8 cellular contexts compared by ENCODE assay signal in genomic region chr6:39166189-39166917, GRCh38. TPM values are rescaled to one million over a fixed set of nuclear protein-coding genes. Genes with fewer than 3 reads are reported as not detected.
DNase-seq lines count a peak whose midpoint lies in the region; ATAC-seq, FAIRE-seq and TF ChIP-seq lines count a peak whose summit lies in the region.

No MANE protein-coding gene starts in this region.

- H3K36me3 Mint-ChIP-seq in mesothelial cell of epicardium: no peaks in the 10 kb centered on the region

- H2BK120ac ChIP-seq in H1 (replicated peaks; ENCODE audit: low read depth, low read length): no peak overlapping the region

- H3K9me3 ChIP-seq in H1 (ENCODE audit: insufficient read depth in 2 of 2, low read depth in 1 of 2, low read length in 1 of 2): peaks cover 2 to 3% of the 10 kb centered on the region in 2 experiments; a peak in 3 of 4 replicates

- H4K8ac ChIP-seq in H1 (ENCODE audit: extremely low read depth, insufficient read depth, low read length): no peak overlapping the region

- no peak overlapping the region for H2BK20ac ChIP-seq in H1 (ENCODE audit: low read length)

- no peaks in the 10 kb centered on the region for H3K23me2 ChIP-seq in H1 (ENCODE audit: low read depth, low read length)

- no peak overlapping the region for H3K56ac ChIP-seq in H1 (replicated peaks; ENCODE audit: insufficient read length, low read depth, low read length)

- no peaks in the 10 kb centered on the region for H3K79me2 ChIP-seq in H1 (ENCODE audit: control insufficient read depth in 1 of 2, insufficient read depth in 2 of 2, low read length in 2 of 2)

- peak; percentile 93 for FAIRE-seq in H1 (lab: Jason Lieb, UNC)

- no peaks in the 10 kb centered on the region for H3K36me3 ChIP-seq in H1 (ENCODE audit: control insufficient read depth in 2 of 4, insufficient read depth in 4 of 4, low read length in 3 of 4)

- H2BK15ac ChIP-seq in H1 (ENCODE audit: low read length): no peak overlapping the region

- no peak overlapping the region for H3K4ac ChIP-seq in H1 (replicated peaks; ENCODE audit: insufficient read length, low read depth, low read length)

- no peak overlapping the region for H2BK5ac ChIP-seq in H1 (ENCODE audit: low read depth, low read length)

- TF ChIP-seq POLR2A in H1 (IDR thresholded peaks at IDR 0.05; ENCODE audit: control extremely low read depth in 1 of 2, low read depth in 2 of 2, low read length in 2 of 2): no peak

- no peaks in the 10 kb centered on the region for H3K79me1 ChIP-seq in H1 (ENCODE audit: low read depth, low read length)

- POLR2A ChIA-PET in H1 (lab: Charles Lee; ENCODE audit: partially characterized antibody): interaction anchor here (1.5 to 1.8 kb wide), 2 partner anchors 136 to 145 kb away, joined by 4 to 5 read pairs; no protein-coding TSS in a partner anchor

- H4K20me1 ChIP-seq in H1 (replicated peaks in 1 of 2; ENCODE audit: control insufficient read depth in 1 of 2, insufficient read depth in 2 of 2, low read length in 2 of 2): peaks cover 0 to 1% of the 10 kb centered on the region in 2 experiments

- no peak overlapping the region for H3K9ac ChIP-seq in H1 (replicated peaks in 1 of 4; ENCODE audit: extremely low read depth in 1 of 4, low read depth in 3 of 4, low read length in 3 of 4)

- H3K9me3 Mint-ChIP-seq in mesothelial cell of epicardium: peaks cover 8% of the 10 kb centered on the region

- CTCF ChIA-PET in H1 (lab: Charles Lee; ENCODE audit: partially characterized antibody): interaction anchor here (0.7 to 16.2 kb wide), 47 partner anchors 8 to 193 kb away, joined by 3 to 656 read pairs (median 5); partner anchors contain the start of genes KCNK17 and KCNK5

- TF ChIP-seq CTCF in HL-60 (IDR thresholded peaks at IDR 0.05; ENCODE audit: insufficient read depth, low read length) (peak; percentile 89), H1 (IDR thresholded peaks at IDR 0.05; ENCODE audit: control extremely low read depth in 1 of 3, insufficient read depth in 1 of 3, low read depth in 1 of 3, low read length in 3 of 3) (peak; percentile 98 to 100 (median 98)), mesothelial cell of epicardium (IDR thresholded peaks at IDR 0.05; ENCODE audit: unreplicated experiment) (peak; percentile 89)

- WGBS in H1 (ENCODE audit: extremely low coverage in 1 of 2, insufficient coverage in 1 of 2, insufficient read length in 1 of 2, insufficient replicate concordance in 2 of 2, low coverage in 1 of 2, low lambda C conversion rate in 2 of 2, missing lambda C conversion rate in 1 of 2), 2 experiments: 39% methylated on average over 20 of the region's 20 CpGs; no CpG with 5 or more reads in 1 of the 2 experiments

- no peak for TF ChIP-seq EP300 in H1 (IDR thresholded peaks at IDR 0.05; ENCODE audit: borderline replicate concordance in 1 of 2, low read depth in 2 of 2, low read length in 2 of 2)

- H3K4me3 ChIP-seq in HL-60 (replicated peaks; ENCODE audit: insufficient read depth, low read length) (no peak overlapping the region), H1 (ENCODE audit: extremely low read depth in 1 of 4, insufficient read depth in 2 of 4, low read depth in 3 of 4, low read length in 4 of 4) (no peak overlapping the region)

- H3K4me2 ChIP-seq in H1 (ENCODE audit: insufficient read depth in 1 of 2, low read depth in 2 of 2, low read length in 2 of 2): no peak overlapping the region

- no peak overlapping the region for H4K91ac ChIP-seq in H1 (replicated peaks; ENCODE audit: insufficient read length, low read length)

- peak; percentile 99 to 100 for TF ChIP-seq RAD21 in H1 (IDR thresholded peaks at IDR 0.05 in 1 of 2, conservative IDR thresholded peaks at IDR 0.05 in 1 of 2; ENCODE audit: low read depth in 2 of 2, low read length in 2 of 2)

- H3K27me3 ChIP-seq in HL-60 (ENCODE audit: insufficient read depth, poor library complexity, severe bottlenecking) (no peaks in the 10 kb centered on the region), H1 (replicated peaks in 1 of 4; ENCODE audit: control insufficient read depth in 3 of 4, extremely low read depth in 1 of 4, insufficient read depth in 3 of 4, low read length in 3 of 4) (no peaks in the 10 kb centered on the region)

- no peak overlapping the region for H3K18ac ChIP-seq in H1 (ENCODE audit: extremely low read depth, low read length)

- no peak overlapping the region for H3K4me3 Mint-ChIP-seq in mesothelial cell of epicardium

- H3K23ac ChIP-seq in H1 (ENCODE audit: insufficient read length): no peak overlapping the region

- no peak overlapping the region for H3K27ac Mint-ChIP-seq in mesothelial cell of epicardium

- H2AK5ac ChIP-seq in H1 (ENCODE audit: low read depth, low read length): no peak overlapping the region

- H4K5ac ChIP-seq in H1 (ENCODE audit: insufficient read length, low read depth, low read length): no peak overlapping the region

- ATAC-seq in GM21723 (IDR thresholded peaks at IDR 0.05; ENCODE audit: unreplicated experiment): no peak

- H3K14ac ChIP-seq in H1 (ENCODE audit: insufficient read length): no peak overlapping the region

- no peak overlapping the region for H3K27ac ChIP-seq in HL-60 (replicated peaks)
- H3K27ac ChIP-seq in H1 (ENCODE audit: low read depth, low read length): no peak overlapping the region

- no peak overlapping the region for H2BK12ac ChIP-seq in H1 (ENCODE audit: low read depth, low read length)

- no peaks in the 10 kb centered on the region for H3K4me1 Mint-ChIP-seq in mesothelial cell of epicardium

- no peaks in the 10 kb centered on the region for H3K4me1 ChIP-seq in H1 (replicated peaks in 1 of 4; ENCODE audit: control insufficient read depth in 3 of 4, insufficient read depth in 4 of 4, low read length in 3 of 4)

- H2AFZ ChIP-seq in H1 (ENCODE audit: low read length): no peak overlapping the region

- DNase-seq in DMS79 (lab: John Stamatoyannopoulos, UW) (peak; percentile 84), HL-60 (ENCODE audit: low read depth in 1 of 2, low spot score in 1 of 2) (peak; percentile 64 to 82), NCI-H774 (lab: John Stamatoyannopoulos, UW) (peak; percentile 76), H1 (ENCODE audit: low read depth in 1 of 2, low spot score in 2 of 2) (peak; percentile 79 to 99), mesothelial cell of epicardium (ENCODE audit: low spot score in 2 of 2, unreplicated experiment in 2 of 2) (peak; percentile 76 to 92)
- DNase-seq in activated CD8-positive, alpha-beta memory T cell treated with anti-CD3 and anti-CD28 coated beads for 24 hours: peak; percentile 96
- DNase-seq in stimulated activated CD8-positive, alpha-beta memory T cell treated with anti-CD3 and anti-CD28 coated beads, Interleukin-4, amount 100 ng/mL, for 1 hour (ENCODE audit: low read depth in 2 of 2, low spot score in 1 of 2): peak; percentile 70 to 71

- H3K27me3 Mint-ChIP-seq in mesothelial cell of epicardium (ENCODE audit: low read depth): peaks cover 36% of the 10 kb centered on the region

TF ChIP-seq in H1, 55 proteins besides CTCF, POLR2A, EP300 and RAD21 (continues in another document):
- TF ChIP-seq SUZ12 (IDR thresholded peaks at IDR 0.05; ENCODE audit: low read length) (no peak), TAF7 (optimal IDR thresholded peaks at IDR 0.05; ENCODE audit: borderline replicate concordance, low read depth, low read length) (peak; percentile 14), POLR2AphosphoS5 (IDR thresholded peaks at IDR 0.05; ENCODE audit: low read depth, low read length) (peak; percentile 40; the same call in 1 of the 2 replicates), RXRA (IDR thresholded peaks at IDR 0.05; ENCODE audit: insufficient read depth, low read depth, low read length) (no peak), GTF2F1 (IDR thresholded peaks at IDR 0.05; ENCODE audit: borderline replicate concordance, low read depth, low read length) (peak; percentile 59; the same call in 1 of the 2 replicates), CREB1 (IDR thresholded peaks at IDR 0.05) (peak; percentile 67), RFX5 (IDR thresholded peaks at IDR 0.05; ENCODE audit: borderline replicate concordance, low read depth, low read length) (no peak), BCL11A (IDR thresholded peaks at IDR 0.05; ENCODE audit: low read depth in 2 of 2, low read length in 2 of 2) (no peak), YY1 (IDR thresholded peaks at IDR 0.05; ENCODE audit: low read depth, low read length) (0 out of 2 replicates have a peak, but pooled peaks have one; percentile 11), BRCA1 (IDR thresholded peaks at IDR 0.05; ENCODE audit: low read depth, low read length) (no peak), SRF (IDR thresholded peaks at IDR 0.05; ENCODE audit: low read depth, low read length) (no peak), SAP30 (IDR thresholded peaks at IDR 0.05; ENCODE audit: insufficient read depth, insufficient replicate concordance, low read length) (no peak), GABPA (IDR thresholded peaks at IDR 0.05; ENCODE audit: borderline replicate concordance, insufficient read depth, low read length) (0 out of 2 replicates have a peak, but pooled peaks have one; percentile 17), CBX8 (IDR thresholded peaks at IDR 0.05; ENCODE audit: borderline replicate concordance, low read depth, low read length) (no peak), KDM4A (IDR thresholded peaks at IDR 0.05; ENCODE audit: low read depth, low read length, severe bottlenecking) (no peak), KDM1A (IDR thresholded peaks at IDR 0.05; ENCODE audit: borderline replicate concordance, low read length) (peak; percentile 47; the same call in 1 of the 2 replicates), CEBPB (IDR thresholded peaks at IDR 0.05; ENCODE audit: low read depth, low read length) (no peak), CHD1 (IDR thresholded peaks at IDR 0.05; ENCODE audit: low read depth, low read length) (no peak), SIX5 (IDR thresholded peaks at IDR 0.05; ENCODE audit: low read depth, low read length) (no peak), JUND (IDR thresholded peaks at IDR 0.05; ENCODE audit: low read length) (no peak)

RNA-seq across cellular contexts. Expression of gene SAYSD1, which starts 51.4 kb away (rescaled TPM):
- total RNA-seq in H1 (2021; fragmentation: NEBNext Ultra II Directional; extraction: Animal tissue kit (Norgen Biotek cat#: 25700)): 7.9 and 8.0 TPM in 2 replicates
- polyA plus RNA-seq in H1 (2011; rRNA removed): 5.8 and 6.7 TPM in 2 replicates
- polyA plus RNA-seq in H1 (2011; cell fraction: cytosol; rRNA removed): 6.7 TPM
- 3.5 TPM for polyA plus RNA-seq in H1 (2011; cell fraction: nucleus; rRNA removed)
- polyA plus RNA-seq in H1 (2012, experiment 1 of 2): 5.5 to 6.8 TPM (median 6.2 TPM) in 4 replicates
- 4.3 TPM for polyA plus RNA-seq in H1 (2012, experiment 2 of 2)
- polyA plus RNA-seq in H1 (2013, experiment 1 of 2): 7.8 TPM
- 7.8 TPM for polyA plus RNA-seq in H1 (2013, experiment 2 of 2)
- 6.1 and 6.6 TPM in 2 replicates for polyA minus RNA-seq in H1 (2011; rRNA and poly(A)+ RNA removed)
- 5.6 TPM for polyA minus RNA-seq in H1 (2011; cell fraction: cytosol; rRNA and poly(A)+ RNA removed)
- 7.7 TPM for polyA minus RNA-seq in H1 (2011; cell fraction: nucleus; rRNA and poly(A)+ RNA removed)
- 14.2 to 15.2 TPM (median 15.0 TPM) in 3 replicates for total RNA-seq in mesothelial cell of epicardium
